In the genomic region with DNA sequence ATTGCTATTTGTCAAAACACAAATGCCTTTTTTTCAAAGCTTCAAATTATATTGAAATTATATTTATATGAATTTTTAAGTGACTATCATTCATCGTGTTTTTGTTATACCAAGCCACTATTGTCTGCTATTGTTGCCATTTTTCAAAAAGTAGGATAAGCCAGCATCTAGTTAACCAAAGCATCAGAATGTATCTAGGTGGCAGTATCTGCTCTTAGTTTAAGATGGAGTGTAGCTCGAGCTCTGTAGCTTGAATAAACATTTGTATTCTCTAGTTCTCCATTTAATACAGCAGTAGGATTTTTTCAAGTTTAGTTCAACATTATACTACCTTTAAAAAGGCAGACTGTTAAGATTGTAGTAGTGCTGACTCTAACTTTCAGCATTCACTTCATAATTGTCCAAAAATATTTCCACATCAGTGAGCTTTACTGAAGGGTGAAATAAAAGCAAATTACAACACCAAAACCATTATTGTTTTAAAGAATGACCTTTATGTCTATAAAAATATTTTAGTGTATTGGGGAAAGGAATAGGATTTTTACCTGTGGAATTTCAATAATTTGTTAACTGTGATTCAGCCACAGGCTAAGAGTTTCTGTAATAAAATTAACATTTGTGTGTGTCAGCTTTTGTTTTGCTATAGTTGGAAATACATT, we compare ENCODE assay signal across 8 cellular contexts. TPM values are rescaled to one million over a fixed set of nuclear protein-coding genes. Genes with fewer than 3 reads are reported as not detected.
A peak's percentile ranks its signal among the peaks of the same experiment; 100 is the strongest.
DNase-seq lines count a peak whose midpoint lies in the region; ATAC-seq, FAIRE-seq and TF ChIP-seq lines count a peak whose summit lies in the region.

No MANE protein-coding gene starts in this region.

- no peak overlapping the region for H3K27ac ChIP-seq in astrocyte (ENCODE audit: low read depth, low read length)
- no peak overlapping the region for H3K27ac ChIP-seq in liver (ENCODE audit: low read depth in 1 of 2, low read length in 2 of 2)

- peak; percentile 18 for DNase-seq in Caki2 (ENCODE audit: low read depth)
- peak; percentile 51 for DNase-seq in LHCN-M2 (ENCODE audit: low read depth)
- DNase-seq in astrocyte (ENCODE audit: low read depth): peak; percentile 10

- H3K27me3 ChIP-seq in astrocyte (ENCODE audit: insufficient read depth, low read length) (no peaks in the 10 kb centered on the region), liver (ENCODE audit: control insufficient read depth in 4 of 4, insufficient read depth in 4 of 4, low read length in 3 of 4) (no peaks in the 10 kb centered on the region)

- H3K36me3 Mint-ChIP-seq in astrocyte (ENCODE audit: low read depth, unreplicated experiment): no peaks in the 10 kb centered on the region

- no peak overlapping the region for H3K4me3 Mint-ChIP-seq in astrocyte (ENCODE audit: unreplicated experiment)

- H3K4me3 ChIP-seq in astrocyte (ENCODE audit: insufficient read depth, low read depth, low read length) (no peak overlapping the region), liver (ENCODE audit: low read depth in 1 of 3, low read length in 3 of 3) (no peak overlapping the region)

- in situ Hi-C loops in Caki2 (cut with HindIII; ENCODE audit: low pct_unique_long_range_greater_than_20kb, low sequenced_read_pairs): no loop called here

- no peak for FAIRE-seq in astrocyte (lab: Jason Lieb, UNC)

- peak overlapping the region; percentile 4 for H2AFZ ChIP-seq in astrocyte (ENCODE audit: low read depth, low read length)

- no peaks in the 10 kb centered on the region for H3K9me3 Mint-ChIP-seq in astrocyte (ENCODE audit: unreplicated experiment)

- no peaks in the 10 kb centered on the region for H3K27me3 Mint-ChIP-seq in astrocyte (ENCODE audit: low read depth, unreplicated experiment)

- no peaks in the 10 kb centered on the region for H3K79me2 ChIP-seq in astrocyte (ENCODE audit: insufficient read depth, low read length)

- TF ChIP-seq CTCF in astrocyte (IDR thresholded peaks at IDR 0.05; ENCODE audit: insufficient read depth, low read depth, low read length) (peak; percentile 7), liver (IDR thresholded peaks at IDR 0.05; ENCODE audit: low read depth, low read length, missing input control) (peak; percentile 31)

- 21% methylated on average over 2 of the region's 2 CpGs for WGBS in liver

- no peaks in the 10 kb centered on the region for H4K20me1 ChIP-seq in astrocyte (ENCODE audit: insufficient read depth, low read length)

- no peak for ATAC-seq in HG02642 (IDR thresholded peaks at IDR 0.05; ENCODE audit: poor library complexity, unreplicated experiment)
- no peak for ATAC-seq in HG02798 (IDR thresholded peaks at IDR 0.05; ENCODE audit: poor library complexity, unreplicated experiment)
- ATAC-seq in GM18517 (IDR thresholded peaks at IDR 0.05; ENCODE audit: unreplicated experiment): no peak
- ATAC-seq in HG03521 (IDR thresholded peaks at IDR 0.05; ENCODE audit: unreplicated experiment): no peak

- no peaks in the 10 kb centered on the region for H3K4me1 Mint-ChIP-seq in astrocyte (ENCODE audit: low read depth, unreplicated experiment)

- TF ChIP-seq RAD21 in liver (IDR thresholded peaks at IDR 0.05): peak; percentile 80 to 81

- H3K27ac Mint-ChIP-seq in astrocyte (ENCODE audit: unreplicated experiment): no peak overlapping the region

- H3K36me3 ChIP-seq in astrocyte (ENCODE audit: insufficient read depth, low read length) (no peaks in the 10 kb centered on the region), liver (ENCODE audit: control insufficient read depth in 4 of 4, insufficient read depth in 3 of 4, low read depth in 1 of 4, low read length in 3 of 4) (no peaks in the 10 kb centered on the region)

- H3K9ac ChIP-seq in astrocyte (ENCODE audit: low read length): no peak overlapping the region
- no peak overlapping the region for H3K9ac ChIP-seq in liver (ENCODE audit: low read depth in 1 of 2, low read length in 2 of 2)

- no peaks in the 10 kb centered on the region for H3K9me3 ChIP-seq in astrocyte (ENCODE audit: insufficient read depth, low read depth, low read length)
- H3K9me3 ChIP-seq in liver (ENCODE audit: control insufficient read depth in 4 of 4, low read length in 3 of 4): no peaks in the 10 kb centered on the region

- H3K4me1 ChIP-seq in astrocyte (ENCODE audit: insufficient read depth, low read length) (no peaks in the 10 kb centered on the region), liver (ENCODE audit: control insufficient read depth in 4 of 4, insufficient read depth in 4 of 4, low read length in 3 of 4) (no peaks in the 10 kb centered on the region)

- H3K4me2 ChIP-seq in astrocyte (ENCODE audit: low read length): peak overlapping the region; percentile 60

TF ChIP-seq in liver, 16 proteins besides CTCF, POLR2A, EP300 and RAD21:
- TF ChIP-seq GABPA (IDR thresholded peaks at IDR 0.05 in 1 of 2, conservative IDR thresholded peaks at IDR 0.05 in 1 of 2) (no peak), TAF1 (conservative IDR thresholded peaks at IDR 0.05) (no peak)

RNA-seq across cellular contexts. Expression of a gene that starts 19.6 kb away (rescaled TPM):
- 2.0 and 2.9 TPM in 2 replicates for total RNA-seq in Caki2 (2014; rRNA removed; shearing (Covaris generic); ENCODE audit: low replicate concordance)
- total RNA-seq in LHCN-M2 (2014; rRNA removed) (1.6 and 4.0 TPM in 2 replicates), astrocyte (4.3 and 4.7 TPM in 2 replicates), liver (1 to 10 TPM; 2.4 to 2.5 TPM)
- polyA plus RNA-seq in LHCN-M2 (2012): 3.1 TPM
- polyA plus RNA-seq in liver: 1 to 10 TPM; 1.4 to 5.6 TPM

RNA-seq across cellular contexts. Expression of a gene that starts 41.2 kb away (rescaled TPM):
- 1.7 and 5.4 TPM in 2 replicates for total RNA-seq in Caki2 (2014; rRNA removed; shearing (Covaris generic); ENCODE audit: low replicate concordance)
- total RNA-seq in LHCN-M2 (2014; rRNA removed): 2.4 and 4.2 TPM in 2 replicates
- 7.6 TPM for polyA plus RNA-seq in LHCN-M2 (2012)
- total RNA-seq in astrocyte: 11.6 and 14.3 TPM in 2 replicates
- 1 to 10 TPM; 3.8 to 5.8 TPM for total RNA-seq in liver
- polyA plus RNA-seq in liver: 1 to 10 TPM; 5.5 to 6.4 TPM
